8 cellular contexts compared by ENCODE assay signal in genomic region chr22:24503137-24503850, GRCh38. TPM values are rescaled to one million over a fixed set of nuclear protein-coding genes. Genes with fewer than 3 reads are reported as not detected.
DNase-seq lines count a peak whose midpoint lies in the region; ATAC-seq and TF ChIP-seq lines count a peak whose summit lies in the region.

No MANE protein-coding gene starts in this region.

- H3K4me1 Mint-ChIP-seq in memory B cell, result peaks cover 30% of the 10 kb centered on the region
- H3K4me1 Mint-ChIP-seq in stimulated activated effector memory CD8-positive, alpha-beta T cell treated with anti-CD3 and anti-CD28 coated beads, Interleukin-12 subunit alpha, Interleukin-12 subunit beta, amount 100 ng/mL, for 72 hours, result peaks cover 13% of the 10 kb centered on the region

- H3K27me3 Mint-ChIP-seq in memory B cell, result no peaks in the 10 kb centered on the region

- H3K4me3 Mint-ChIP-seq in memory B cell, result peak overlapping the region; percentile 4
- H3K4me3 Mint-ChIP-seq in stimulated activated effector memory CD8-positive, alpha-beta T cell treated with anti-CD3 and anti-CD28 coated beads, Interleukin-12 subunit alpha, Interleukin-12 subunit beta, amount 100 ng/mL, for 72 hours, result no peak overlapping the region

- ATAC-seq in memory B cell (ENCODE audit: low read depth), result peak; percentile 89
- ATAC-seq in stimulated activated effector memory CD8-positive, alpha-beta T cell treated with anti-CD3 and anti-CD28 coated beads, Interleukin-12 subunit alpha, Interleukin-12 subunit beta, amount 100 ng/mL, for 72 hours, result peak; percentile 88

- H3K36me3 Mint-ChIP-seq in memory B cell, result no peaks in the 10 kb centered on the region
- no peaks in the 10 kb centered on the region for H3K36me3 Mint-ChIP-seq in stimulated activated effector memory CD8-positive, alpha-beta T cell treated with anti-CD3 and anti-CD28 coated beads, Interleukin-12 subunit alpha, Interleukin-12 subunit beta, amount 100 ng/mL, for 72 hours

- DNase-seq in NK-92 treated with Interleukin-12 subunit alpha and Interleukin-12 subunit beta, amount 100 ng/mL, for 24 hours (lab: John Stamatoyannopoulos, UW), result peak; percentile 43
- DNase-seq in NK-92 (lab: John Stamatoyannopoulos, UW; ENCODE audit: unreplicated experiment) (no peak), LHCN-M2 (ENCODE audit: low read depth) (peak; percentile 55), choroid plexus epithelial cell (ENCODE audit: low read depth) (peak; percentile 80), memory B cell (ENCODE audit: low spot score in 2 of 2) (peak; percentile 73 to 80), retina (no peak)
- peak; percentile 8 to 55 (median 24) for DNase-seq in activated CD4-positive, CD25-positive, alpha-beta regulatory T cell (lab: John Stamatoyannopoulos, UW)
- peak; percentile 47 to 74 for DNase-seq in stimulated activated effector memory CD8-positive, alpha-beta T cell treated with anti-CD3 and anti-CD28 coated beads, Interleukin-12 subunit alpha, Interleukin-12 subunit beta, amount 100 ng/mL, for 72 hours (ENCODE audit: low spot score in 2 of 2)

- TF ChIP-seq CTCF in choroid plexus epithelial cell (conservative IDR thresholded peaks at IDR 0.05; ENCODE audit: low read depth, low read length), result peak; percentile 89

- H3K9me3 Mint-ChIP-seq in memory B cell, result no peaks in the 10 kb centered on the region
- no peaks in the 10 kb centered on the region for H3K9me3 Mint-ChIP-seq in stimulated activated effector memory CD8-positive, alpha-beta T cell treated with anti-CD3 and anti-CD28 coated beads, Interleukin-12 subunit alpha, Interleukin-12 subunit beta, amount 100 ng/mL, for 72 hours

- H3K4me3 ChIP-seq in choroid plexus epithelial cell (ENCODE audit: low read depth, low read length), result no peak overlapping the region

- peak overlapping the region; percentile 75 for H3K27ac Mint-ChIP-seq in memory B cell
- peak overlapping the region; percentile 2 for H3K27ac Mint-ChIP-seq in stimulated activated effector memory CD8-positive, alpha-beta T cell treated with anti-CD3 and anti-CD28 coated beads, Interleukin-12 subunit alpha, Interleukin-12 subunit beta, amount 100 ng/mL, for 72 hours

RNA-seq across cellular contexts. Expression of gene UPB1, which starts 8.2 kb away (rescaled TPM):
- not detected in 2 replicates for total RNA-seq in LHCN-M2 (2014; rRNA removed)
- polyA plus RNA-seq in LHCN-M2 (2012), result 0.02 TPM

RNA-seq across cellular contexts. Expression of gene GUCD1, which starts 51.6 kb away (rescaled TPM):
- 145 and 163 TPM in 2 replicates for total RNA-seq in LHCN-M2 (2014; rRNA removed)
- 81.2 TPM for polyA plus RNA-seq in LHCN-M2 (2012)

RNA-seq across cellular contexts. Expression of gene SNRPD3, which starts 52.5 kb away (rescaled TPM):
- 133 TPM in 2 replicates for total RNA-seq in LHCN-M2 (2014; rRNA removed)
- polyA plus RNA-seq in LHCN-M2 (2012), result 161 TPM

Comparison
In these comparisons a context has a peak if more than half of its experiments do, and no peak if none do; other contexts are left out.
1. DNase-seq: peak in NK-92 treated with Interleukin-12 subunit alpha and Interleukin-12 subunit beta, amount 100 ng/mL, for 24 hours (single experiment), LHCN-M2 (single experiment), activated CD4-positive, CD25-positive, alpha-beta regulatory T cell (4 of 4), choroid plexus epithelial cell (single experiment), memory B cell (2 of 2) and stimulated activated effector memory CD8-positive, alpha-beta T cell treated with anti-CD3 and anti-CD28 coated beads, Interleukin-12 subunit alpha, Interleukin-12 subunit beta, amount 100 ng/mL, for 72 hours (2 of 2); none in NK-92 (single experiment) and retina (single experiment).